Comparison of ENCODE assay signal across 4 cellular contexts in the genomic region with DNA sequence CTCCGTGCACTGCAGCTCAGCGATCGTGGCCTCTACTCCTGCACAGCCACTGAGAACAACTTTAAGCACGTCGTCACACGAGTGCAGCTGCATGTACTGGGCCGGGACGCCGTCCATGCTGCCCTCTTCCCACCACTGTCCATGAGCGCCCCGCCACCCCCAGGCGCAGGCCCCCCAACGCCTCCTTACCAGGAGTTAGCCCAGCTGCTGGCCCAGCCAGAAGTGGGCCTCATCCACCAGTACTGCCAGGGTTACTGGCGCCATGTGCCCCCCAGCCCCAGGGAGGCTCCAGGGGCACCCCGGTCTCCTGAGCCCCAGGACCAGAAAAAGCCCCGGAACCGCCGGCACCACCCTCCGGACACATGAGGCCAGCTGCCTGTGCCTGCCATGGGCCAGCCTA. TPM values are rescaled to one million over a fixed set of nuclear protein-coding genes. Genes with fewer than 3 reads are reported as not detected.
"Had no signal": no experiment of that assay in that cellular context is flagged by ENCODE, and none has a peak within 500 bp of the region (broad histone marks: within the 10 kb centered on the region; RNA-seq: fewer than 3 reads in every experiment).

No MANE protein-coding gene starts in this region.

- DNase-seq: GDM1, GF-D8 had no signal

- ATAC-seq: GM12878 had no signal

- H3K4me3 ChIP-seq: GM12878 had no signal

RNA-seq across cellular contexts. Expression of a gene that starts 3.7 kb away (rescaled TPM):
- total RNA-seq: G401, GM12878 had no signal
- polyA plus RNA-seq: GM12878 had no signal

RNA-seq across cellular contexts. Expression of a gene that starts 17.3 kb away (rescaled TPM):
- total RNA-seq: GM12878 had no signal
